1 cellular context compared by ENCODE assay signal in the genomic region with DNA sequence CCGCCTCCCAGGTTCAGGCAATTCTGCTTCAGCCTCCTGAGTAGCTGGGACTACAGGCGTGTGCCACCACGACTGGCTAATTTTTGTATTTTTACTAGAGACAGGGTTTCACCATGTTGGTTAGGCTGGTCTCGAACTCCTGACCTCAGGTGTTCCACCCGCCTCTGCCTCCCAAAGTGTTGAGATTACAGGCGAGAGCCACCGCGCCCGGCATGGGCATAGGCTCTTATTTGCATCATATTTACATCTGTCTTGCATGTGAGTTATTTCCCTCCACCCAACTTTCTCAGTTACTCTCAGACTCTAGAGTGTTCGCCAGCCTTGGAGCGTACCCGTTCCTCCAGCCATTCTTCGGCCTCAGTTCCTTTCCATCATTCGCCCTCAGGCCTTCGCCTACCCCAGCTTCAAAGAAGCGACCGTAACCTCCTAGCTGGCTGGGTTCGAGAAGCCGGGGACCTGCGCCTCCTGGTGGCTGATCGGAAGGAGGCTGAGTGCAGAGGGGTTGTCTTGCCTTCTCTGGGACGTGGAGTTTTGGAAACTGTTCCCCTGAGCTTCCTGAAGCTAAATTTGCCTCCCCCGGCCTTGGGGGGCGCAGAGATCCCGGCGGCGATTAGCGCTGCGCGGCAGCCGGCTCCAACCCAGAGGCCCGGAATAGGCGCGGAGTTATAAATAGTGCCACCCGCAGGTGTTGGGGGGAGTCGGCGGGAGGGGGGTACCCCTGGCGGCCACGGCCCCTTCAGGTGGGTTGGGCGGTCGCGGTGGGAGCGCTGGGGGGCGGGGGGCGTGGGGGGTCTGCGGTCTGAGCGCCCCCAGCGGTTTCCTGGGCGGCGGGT.
TF ChIP-seq lines count a peak whose summit lies in the region.

No MANE protein-coding gene starts in this region.

TF ChIP-seq in GM12878, 131 proteins besides CTCF, POLR2A, EP300 and RAD21 (continued from another document and continues in another):
- TF ChIP-seq, protein P1, sequence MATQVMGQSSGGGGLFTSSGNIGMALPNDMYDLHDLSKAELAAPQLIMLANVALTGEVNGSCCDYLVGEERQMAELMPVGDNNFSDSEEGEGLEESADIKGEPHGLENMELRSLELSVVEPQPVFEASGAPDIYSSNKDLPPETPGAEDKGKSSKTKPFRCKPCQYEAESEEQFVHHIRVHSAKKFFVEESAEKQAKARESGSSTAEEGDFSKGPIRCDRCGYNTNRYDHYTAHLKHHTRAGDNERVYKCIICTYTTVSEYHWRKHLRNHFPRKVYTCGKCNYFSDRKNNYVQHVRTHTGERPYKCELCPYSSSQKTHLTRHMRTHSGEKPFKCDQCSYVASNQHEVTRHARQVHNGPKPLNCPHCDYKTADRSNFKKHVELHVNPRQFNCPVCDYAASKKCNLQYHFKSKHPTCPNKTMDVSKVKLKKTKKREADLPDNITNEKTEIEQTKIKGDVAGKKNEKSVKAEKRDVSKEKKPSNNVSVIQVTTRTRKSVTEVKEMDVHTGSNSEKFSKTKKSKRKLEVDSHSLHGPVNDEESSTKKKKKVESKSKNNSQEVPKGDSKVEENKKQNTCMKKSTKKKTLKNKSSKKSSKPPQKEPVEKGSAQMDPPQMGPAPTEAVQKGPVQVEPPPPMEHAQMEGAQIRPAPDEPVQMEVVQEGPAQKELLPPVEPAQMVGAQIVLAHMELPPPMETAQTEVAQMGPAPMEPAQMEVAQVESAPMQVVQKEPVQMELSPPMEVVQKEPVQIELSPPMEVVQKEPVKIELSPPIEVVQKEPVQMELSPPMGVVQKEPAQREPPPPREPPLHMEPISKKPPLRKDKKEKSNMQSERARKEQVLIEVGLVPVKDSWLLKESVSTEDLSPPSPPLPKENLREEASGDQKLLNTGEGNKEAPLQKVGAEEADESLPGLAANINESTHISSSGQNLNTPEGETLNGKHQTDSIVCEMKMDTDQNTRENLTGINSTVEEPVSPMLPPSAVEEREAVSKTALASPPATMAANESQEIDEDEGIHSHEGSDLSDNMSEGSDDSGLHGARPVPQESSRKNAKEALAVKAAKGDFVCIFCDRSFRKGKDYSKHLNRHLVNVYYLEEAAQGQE (IDR thresholded peaks at IDR 0.05; ENCODE audit: low read depth, low read length), result no peak
- TF ChIP-seq KDM1A (IDR thresholded peaks at IDR 0.05; ENCODE audit: borderline replicate concordance), result no peak
- no peak for TF ChIP-seq EZH2 (IDR thresholded peaks at IDR 0.05; ENCODE audit: borderline replicate concordance, control insufficient read depth, low read depth, low read length)
- TF ChIP-seq SP1 (IDR thresholded peaks at IDR 0.05; ENCODE audit: low read depth, low read length), result no peak
- TF ChIP-seq, protein P2, sequence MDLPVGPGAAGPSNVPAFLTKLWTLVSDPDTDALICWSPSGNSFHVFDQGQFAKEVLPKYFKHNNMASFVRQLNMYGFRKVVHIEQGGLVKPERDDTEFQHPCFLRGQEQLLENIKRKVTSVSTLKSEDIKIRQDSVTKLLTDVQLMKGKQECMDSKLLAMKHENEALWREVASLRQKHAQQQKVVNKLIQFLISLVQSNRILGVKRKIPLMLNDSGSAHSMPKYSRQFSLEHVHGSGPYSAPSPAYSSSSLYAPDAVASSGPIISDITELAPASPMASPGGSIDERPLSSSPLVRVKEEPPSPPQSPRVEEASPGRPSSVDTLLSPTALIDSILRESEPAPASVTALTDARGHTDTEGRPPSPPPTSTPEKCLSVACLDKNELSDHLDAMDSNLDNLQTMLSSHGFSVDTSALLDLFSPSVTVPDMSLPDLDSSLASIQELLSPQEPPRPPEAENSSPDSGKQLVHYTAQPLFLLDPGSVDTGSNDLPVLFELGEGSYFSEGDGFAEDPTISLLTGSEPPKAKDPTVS (IDR thresholded peaks at IDR 0.05; ENCODE audit: low read depth, low read length), result no peak
- no peak for TF ChIP-seq KAT2A (conservative IDR thresholded peaks at IDR 0.05; ENCODE audit: control insufficient read depth, low read depth, low read length)
- TF ChIP-seq, protein P3, sequence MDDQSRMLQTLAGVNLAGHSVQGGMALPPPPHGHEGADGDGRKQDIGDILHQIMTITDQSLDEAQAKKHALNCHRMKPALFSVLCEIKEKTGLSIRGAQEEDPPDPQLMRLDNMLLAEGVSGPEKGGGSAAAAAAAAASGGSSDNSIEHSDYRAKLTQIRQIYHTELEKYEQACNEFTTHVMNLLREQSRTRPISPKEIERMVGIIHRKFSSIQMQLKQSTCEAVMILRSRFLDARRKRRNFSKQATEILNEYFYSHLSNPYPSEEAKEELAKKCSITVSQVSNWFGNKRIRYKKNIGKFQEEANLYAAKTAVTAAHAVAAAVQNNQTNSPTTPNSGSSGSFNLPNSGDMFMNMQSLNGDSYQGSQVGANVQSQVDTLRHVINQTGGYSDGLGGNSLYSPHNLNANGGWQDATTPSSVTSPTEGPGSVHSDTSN (IDR thresholded peaks at IDR 0.05; ENCODE audit: insufficient replicate concordance, low read depth, low read length), result no peak
- no peak for TF ChIP-seq CHD1 (IDR thresholded peaks at IDR 0.05; ENCODE audit: low read depth, low read length)
- TF ChIP-seq, protein P4, sequence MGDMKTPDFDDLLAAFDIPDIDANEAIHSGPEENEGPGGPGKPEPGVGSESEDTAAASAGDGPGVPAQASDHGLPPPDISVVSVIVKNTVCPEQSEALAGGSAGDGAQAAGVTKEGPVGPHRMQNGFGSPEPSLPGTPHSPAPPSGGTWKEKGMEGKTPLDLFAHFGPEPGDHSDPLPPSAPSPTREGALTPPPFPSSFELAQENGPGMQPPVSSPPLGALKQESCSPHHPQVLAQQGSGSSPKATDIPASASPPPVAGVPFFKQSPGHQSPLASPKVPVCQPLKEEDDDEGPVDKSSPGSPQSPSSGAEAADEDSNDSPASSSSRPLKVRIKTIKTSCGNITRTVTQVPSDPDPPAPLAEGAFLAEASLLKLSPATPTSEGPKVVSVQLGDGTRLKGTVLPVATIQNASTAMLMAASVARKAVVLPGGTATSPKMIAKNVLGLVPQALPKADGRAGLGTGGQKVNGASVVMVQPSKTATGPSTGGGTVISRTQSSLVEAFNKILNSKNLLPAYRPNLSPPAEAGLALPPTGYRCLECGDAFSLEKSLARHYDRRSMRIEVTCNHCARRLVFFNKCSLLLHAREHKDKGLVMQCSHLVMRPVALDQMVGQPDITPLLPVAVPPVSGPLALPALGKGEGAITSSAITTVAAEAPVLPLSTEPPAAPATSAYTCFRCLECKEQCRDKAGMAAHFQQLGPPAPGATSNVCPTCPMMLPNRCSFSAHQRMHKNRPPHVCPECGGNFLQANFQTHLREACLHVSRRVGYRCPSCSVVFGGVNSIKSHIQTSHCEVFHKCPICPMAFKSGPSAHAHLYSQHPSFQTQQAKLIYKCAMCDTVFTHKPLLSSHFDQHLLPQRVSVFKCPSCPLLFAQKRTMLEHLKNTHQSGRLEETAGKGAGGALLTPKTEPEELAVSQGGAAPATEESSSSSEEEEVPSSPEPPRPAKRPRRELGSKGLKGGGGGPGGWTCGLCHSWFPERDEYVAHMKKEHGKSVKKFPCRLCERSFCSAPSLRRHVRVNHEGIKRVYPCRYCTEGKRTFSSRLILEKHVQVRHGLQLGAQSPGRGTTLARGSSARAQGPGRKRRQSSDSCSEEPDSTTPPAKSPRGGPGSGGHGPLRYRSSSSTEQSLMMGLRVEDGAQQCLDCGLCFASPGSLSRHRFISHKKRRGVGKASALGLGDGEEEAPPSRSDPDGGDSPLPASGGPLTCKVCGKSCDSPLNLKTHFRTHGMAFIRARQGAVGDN (IDR thresholded peaks at IDR 0.05), result no peak
- TF ChIP-seq RUNX3 (IDR thresholded peaks at IDR 0.05; ENCODE audit: low read length), result no peak
- TF ChIP-seq SIN3A (IDR thresholded peaks at IDR 0.05; ENCODE audit: low read depth, low read length), result no peak
- no peak; a peak in 1 of 3 replicates for TF ChIP-seq EGR1 (IDR thresholded peaks at IDR 0.05; ENCODE audit: borderline replicate concordance in 1 of 2, low read depth in 2 of 2, low read length in 2 of 2)
- no peak for TF ChIP-seq CREB1 (IDR thresholded peaks at IDR 0.05; ENCODE audit: low read depth)
- TF ChIP-seq, protein P5, sequence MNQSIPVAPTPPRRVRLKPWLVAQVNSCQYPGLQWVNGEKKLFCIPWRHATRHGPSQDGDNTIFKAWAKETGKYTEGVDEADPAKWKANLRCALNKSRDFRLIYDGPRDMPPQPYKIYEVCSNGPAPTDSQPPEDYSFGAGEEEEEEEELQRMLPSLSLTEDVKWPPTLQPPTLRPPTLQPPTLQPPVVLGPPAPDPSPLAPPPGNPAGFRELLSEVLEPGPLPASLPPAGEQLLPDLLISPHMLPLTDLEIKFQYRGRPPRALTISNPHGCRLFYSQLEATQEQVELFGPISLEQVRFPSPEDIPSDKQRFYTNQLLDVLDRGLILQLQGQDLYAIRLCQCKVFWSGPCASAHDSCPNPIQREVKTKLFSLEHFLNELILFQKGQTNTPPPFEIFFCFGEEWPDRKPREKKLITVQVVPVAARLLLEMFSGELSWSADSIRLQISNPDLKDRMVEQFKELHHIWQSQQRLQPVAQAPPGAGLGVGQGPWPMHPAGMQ (IDR thresholded peaks at IDR 0.05; ENCODE audit: borderline replicate concordance), result no peak
- TF ChIP-seq, protein P6, sequence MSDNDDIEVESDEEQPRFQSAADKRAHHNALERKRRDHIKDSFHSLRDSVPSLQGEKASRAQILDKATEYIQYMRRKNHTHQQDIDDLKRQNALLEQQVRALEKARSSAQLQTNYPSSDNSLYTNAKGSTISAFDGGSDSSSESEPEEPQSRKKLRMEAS (IDR thresholded peaks at IDR 0.05; ENCODE audit: low read depth, low read length), result no peak
- TF ChIP-seq STAT3 (IDR thresholded peaks at IDR 0.05; ENCODE audit: low read depth, low read length), result no peak
- no peak for TF ChIP-seq CBX5 (IDR thresholded peaks at IDR 0.05; ENCODE audit: low read depth)
- TF ChIP-seq, protein P7, sequence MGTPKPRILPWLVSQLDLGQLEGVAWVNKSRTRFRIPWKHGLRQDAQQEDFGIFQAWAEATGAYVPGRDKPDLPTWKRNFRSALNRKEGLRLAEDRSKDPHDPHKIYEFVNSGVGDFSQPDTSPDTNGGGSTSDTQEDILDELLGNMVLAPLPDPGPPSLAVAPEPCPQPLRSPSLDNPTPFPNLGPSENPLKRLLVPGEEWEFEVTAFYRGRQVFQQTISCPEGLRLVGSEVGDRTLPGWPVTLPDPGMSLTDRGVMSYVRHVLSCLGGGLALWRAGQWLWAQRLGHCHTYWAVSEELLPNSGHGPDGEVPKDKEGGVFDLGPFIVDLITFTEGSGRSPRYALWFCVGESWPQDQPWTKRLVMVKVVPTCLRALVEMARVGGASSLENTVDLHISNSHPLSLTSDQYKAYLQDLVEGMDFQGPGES (IDR thresholded peaks at IDR 0.05), result no peak
- peak in 1 of 2 experiments; percentile 18; a peak in 1 of 4 replicates for TF ChIP-seq BHLHE40 (IDR thresholded peaks at IDR 0.05; ENCODE audit: borderline replicate concordance in 1 of 2, low read depth in 2 of 2, low read length in 1 of 2)
- no peak for TF ChIP-seq CEBPB (IDR thresholded peaks at IDR 0.05; ENCODE audit: borderline replicate concordance in 1 of 2, low read depth in 2 of 2, low read length in 2 of 2)
- TF ChIP-seq RBBP5 (conservative IDR thresholded peaks at IDR 0.05), result no peak
- no peak for TF ChIP-seq RCOR1 (conservative IDR thresholded peaks at IDR 0.05; ENCODE audit: low read depth, low read length)
- TF ChIP-seq ZNF384 (IDR thresholded peaks at IDR 0.05; ENCODE audit: borderline replicate concordance, low read depth, low read length), result no peak
- no peak for TF ChIP-seq BRCA1 (IDR thresholded peaks at IDR 0.05; ENCODE audit: low read depth, low read length)
- peak; percentile 64; the same call in 1 of the 2 replicates for TF ChIP-seq ZBED1 (IDR thresholded peaks at IDR 0.05; ENCODE audit: borderline replicate concordance)
- TF ChIP-seq HCFC1 (IDR thresholded peaks at IDR 0.05; ENCODE audit: low read length), result peak; percentile 15; the same call in 1 of the 2 replicates
- TF ChIP-seq HDAC2 (IDR thresholded peaks at IDR 0.05), result no peak
- TF ChIP-seq, protein P8, sequence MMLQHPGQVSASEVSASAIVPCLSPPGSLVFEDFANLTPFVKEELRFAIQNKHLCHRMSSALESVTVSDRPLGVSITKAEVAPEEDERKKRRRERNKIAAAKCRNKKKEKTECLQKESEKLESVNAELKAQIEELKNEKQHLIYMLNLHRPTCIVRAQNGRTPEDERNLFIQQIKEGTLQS (IDR thresholded peaks at IDR 0.05; ENCODE audit: borderline replicate concordance, extremely low read depth, low read depth, low read length), result no peak
- 0 out of 4 replicates have a peak, but pooled peaks of 1 of the 2 experiments have one; percentile 38 for TF ChIP-seq SRF (IDR thresholded peaks at IDR 0.05; ENCODE audit: low read depth in 2 of 2, low read length in 2 of 2)
- peak; percentile 40; the same call in 1 of the 2 replicates for TF ChIP-seq ATF7 (IDR thresholded peaks at IDR 0.05; ENCODE audit: low read depth)
- no peak for TF ChIP-seq PAX8 (IDR thresholded peaks at IDR 0.05)
- TF ChIP-seq ZZZ3 (IDR thresholded peaks at IDR 0.05; ENCODE audit: control insufficient read depth, insufficient read length, low read depth), result no peak
- TF ChIP-seq STAT1 (conservative IDR thresholded peaks at IDR 0.05), result no peak
- no peak for TF ChIP-seq FOS (IDR thresholded peaks at IDR 0.05; ENCODE audit: borderline replicate concordance, extremely low read depth, insufficient read length)
- TF ChIP-seq, protein P9, sequence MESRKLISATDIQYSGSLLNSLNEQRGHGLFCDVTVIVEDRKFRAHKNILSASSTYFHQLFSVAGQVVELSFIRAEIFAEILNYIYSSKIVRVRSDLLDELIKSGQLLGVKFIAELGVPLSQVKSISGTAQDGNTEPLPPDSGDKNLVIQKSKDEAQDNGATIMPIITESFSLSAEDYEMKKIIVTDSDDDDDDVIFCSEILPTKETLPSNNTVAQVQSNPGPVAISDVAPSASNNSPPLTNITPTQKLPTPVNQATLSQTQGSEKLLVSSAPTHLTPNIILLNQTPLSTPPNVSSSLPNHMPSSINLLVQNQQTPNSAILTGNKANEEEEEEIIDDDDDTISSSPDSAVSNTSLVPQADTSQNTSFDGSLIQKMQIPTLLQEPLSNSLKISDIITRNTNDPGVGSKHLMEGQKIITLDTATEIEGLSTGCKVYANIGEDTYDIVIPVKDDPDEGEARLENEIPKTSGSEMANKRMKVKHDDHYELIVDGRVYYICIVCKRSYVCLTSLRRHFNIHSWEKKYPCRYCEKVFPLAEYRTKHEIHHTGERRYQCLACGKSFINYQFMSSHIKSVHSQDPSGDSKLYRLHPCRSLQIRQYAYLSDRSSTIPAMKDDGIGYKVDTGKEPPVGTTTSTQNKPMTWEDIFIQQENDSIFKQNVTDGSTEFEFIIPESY (IDR thresholded peaks at IDR 0.05), result no peak
- TF ChIP-seq, protein P10, sequence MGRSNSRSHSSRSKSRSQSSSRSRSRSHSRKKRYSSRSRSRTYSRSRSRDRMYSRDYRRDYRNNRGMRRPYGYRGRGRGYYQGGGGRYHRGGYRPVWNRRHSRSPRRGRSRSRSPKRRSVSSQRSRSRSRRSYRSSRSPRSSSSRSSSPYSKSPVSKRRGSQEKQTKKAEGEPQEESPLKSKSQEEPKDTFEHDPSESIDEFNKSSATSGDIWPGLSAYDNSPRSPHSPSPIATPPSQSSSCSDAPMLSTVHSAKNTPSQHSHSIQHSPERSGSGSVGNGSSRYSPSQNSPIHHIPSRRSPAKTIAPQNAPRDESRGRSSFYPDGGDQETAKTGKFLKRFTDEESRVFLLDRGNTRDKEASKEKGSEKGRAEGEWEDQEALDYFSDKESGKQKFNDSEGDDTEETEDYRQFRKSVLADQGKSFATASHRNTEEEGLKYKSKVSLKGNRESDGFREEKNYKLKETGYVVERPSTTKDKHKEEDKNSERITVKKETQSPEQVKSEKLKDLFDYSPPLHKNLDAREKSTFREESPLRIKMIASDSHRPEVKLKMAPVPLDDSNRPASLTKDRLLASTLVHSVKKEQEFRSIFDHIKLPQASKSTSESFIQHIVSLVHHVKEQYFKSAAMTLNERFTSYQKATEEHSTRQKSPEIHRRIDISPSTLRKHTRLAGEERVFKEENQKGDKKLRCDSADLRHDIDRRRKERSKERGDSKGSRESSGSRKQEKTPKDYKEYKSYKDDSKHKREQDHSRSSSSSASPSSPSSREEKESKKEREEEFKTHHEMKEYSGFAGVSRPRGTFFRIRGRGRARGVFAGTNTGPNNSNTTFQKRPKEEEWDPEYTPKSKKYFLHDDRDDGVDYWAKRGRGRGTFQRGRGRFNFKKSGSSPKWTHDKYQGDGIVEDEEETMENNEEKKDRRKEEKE (IDR thresholded peaks at IDR 0.05), result no peak
- TF ChIP-seq POLR2AphosphoS5 (IDR thresholded peaks at IDR 0.05; ENCODE audit: low read length), result 0 out of 2 replicates have a peak, but pooled peaks have one; percentile 45
